In the genomic region with DNA sequence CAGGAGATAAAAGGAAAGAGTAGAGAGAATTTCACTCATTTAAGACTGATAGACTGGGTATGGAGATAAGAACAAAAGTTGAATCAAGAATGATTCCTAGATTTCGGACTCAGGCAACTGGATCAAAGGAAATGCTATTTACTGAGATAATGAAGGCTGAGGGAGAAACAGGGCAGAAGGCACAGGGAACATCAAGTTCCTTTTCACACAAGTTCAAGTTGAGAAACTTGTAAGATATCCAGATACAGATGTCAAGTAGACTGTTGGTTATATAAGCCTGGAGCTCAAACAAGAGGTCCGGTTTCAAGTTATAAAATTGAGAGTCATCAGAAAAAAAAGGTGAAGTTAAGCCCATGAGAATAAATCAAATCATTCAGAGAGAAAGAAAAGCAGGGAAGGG, we compare ENCODE assay signal across 22 cellular contexts.
DNase-seq lines count a peak whose midpoint lies in the region; ATAC-seq and TF ChIP-seq lines count a peak whose summit lies in the region.
"Had no signal": no experiment of that assay in that cellular context is flagged by ENCODE, and none has a peak within 500 bp of the region (broad histone marks: within the 10 kb centered on the region; RNA-seq: fewer than 3 reads in every experiment).

No MANE protein-coding gene starts in this region.

- H3K27ac ChIP-seq in heart left ventricle = peak overlapping the region in 4 of 12 donors; percentile 19 to 63 (median 30)
- peak overlapping the region; percentile 72 for H3K27ac ChIP-seq in hepatocyte
- peak overlapping the region in 3 of 5 donors; percentile 43 to 74 (median 66) for H3K27ac ChIP-seq in stomach
- peak overlapping the region; percentile 44 to 51 for H3K27ac ChIP-seq in uterus
- H3K27ac ChIP-seq: BLaER1 treated with 17β-estradiol and CSF1 and Interleukin-3, amounts not matched to agents 10 nM and 100 nM had no signal

- no peak for DNase-seq in Right ventricle myocardium inferior (ENCODE audit: missing footprints)
- no peak for DNase-seq in heart left ventricle
- no peak for DNase-seq in hepatocyte (ENCODE audit: low spot score)
- DNase-seq in stomach = no peak
- no peak for DNase-seq in uterus
- no peak for DNase-seq in GM10266 (ENCODE audit: extremely low spot score)
- no peak for DNase-seq in RKO (ENCODE audit: low spot score)
- DNase-seq: 8988T; Caco-2; CD4-positive, alpha-beta memory T cell; DMS 273 treated with DMSO at 0.1 percent for 48 hours; KG1; NCI-H1092; NCI-H1436; NCI-H2029; NCI-H226; NCI-H524; NCI-H82; SHP77 had no signal

- no peak overlapping the region for H3K4me3 ChIP-seq in heart left ventricle
- no peak overlapping the region for H3K4me3 ChIP-seq in hepatocyte
- H3K4me3 ChIP-seq in stomach = no peak overlapping the region
- H3K4me3 ChIP-seq in uterus = no peak overlapping the region
- H3K4me3 ChIP-seq: BLaER1 treated with 17β-estradiol and CSF1 and Interleukin-3, amounts not matched to agents 10 nM and 100 nM had no signal

- intact Hi-C loops in Right ventricle myocardium inferior (cut with DNase I) (no loop called here), heart left ventricle (cut with DNase I) (no loop called here), stomach (cut with DNase I; ENCODE audit: low total_unique reads) (no loop called here), uterus (cut with DNase I; ENCODE audit: low total_unique reads) (no loop called here)

- H3K4me1 ChIP-seq in heart left ventricle = peaks cover 0 to 32% (median 12%) of the 10 kb centered on the region in 12 donors
- peaks cover 38% of the 10 kb centered on the region for H3K4me1 ChIP-seq in hepatocyte (ENCODE audit: insufficient read depth)
- H3K4me1 ChIP-seq in stomach = peaks cover 0 to 31% (median 7%) of the 10 kb centered on the region in 4 donors
- peaks cover 0 to 4% of the 10 kb centered on the region in 2 donors for H3K4me1 ChIP-seq in uterus
- H3K4me1 ChIP-seq: Caco-2 had no signal

- no peaks in the 10 kb centered on the region for H4K20me1 ChIP-seq in hepatocyte (ENCODE audit: insufficient read depth, poor library complexity, severe bottlenecking)
- H4K20me1 ChIP-seq: BLaER1 treated with 17β-estradiol and CSF1 and Interleukin-3, amounts not matched to agents 10 nM and 100 nM had no signal

- no peaks in the 10 kb centered on the region for H3K9me2 ChIP-seq in hepatocyte (replicated peaks; ENCODE audit: insufficient read depth)

- TF ChIP-seq POLR2A in heart left ventricle (IDR thresholded peaks at IDR 0.05) (no peak), stomach (IDR thresholded peaks at IDR 0.05) (no peak), uterus (IDR thresholded peaks at IDR 0.05) (no peak)

- ATAC-seq in Right ventricle myocardium inferior (peak; percentile 42), heart left ventricle (no peak), GM19463 (IDR thresholded peaks at IDR 0.05; ENCODE audit: unreplicated experiment) (no peak)
- ATAC-seq: HCT116 had no signal

- TF ChIP-seq CTCF in heart left ventricle (IDR thresholded peaks at IDR 0.05) (no peak), hepatocyte (IDR thresholded peaks at IDR 0.05; ENCODE audit: poor library complexity) (no peak), stomach (IDR thresholded peaks at IDR 0.05) (no peak), uterus (IDR thresholded peaks at IDR 0.05) (no peak), GM10266 (IDR thresholded peaks at IDR 0.05; ENCODE audit: control insufficient read depth, insufficient read depth, low read depth, missing control alignments) (no peak)

- no peaks in the 10 kb centered on the region for H3K79me2 ChIP-seq in hepatocyte

- H3K27me3 ChIP-seq in heart left ventricle = no peaks in the 10 kb centered on the region
- H3K27me3 ChIP-seq in hepatocyte = no peaks in the 10 kb centered on the region
- no peaks in the 10 kb centered on the region for H3K27me3 ChIP-seq in stomach
- H3K27me3 ChIP-seq in uterus = no peaks in the 10 kb centered on the region
- H3K27me3 ChIP-seq: BLaER1 treated with 17β-estradiol and CSF1 and Interleukin-3, amounts not matched to agents 10 nM and 100 nM had no signal

- no peak overlapping the region for H2AFZ ChIP-seq in hepatocyte

- 79 to 85% (median 83%) methylated on average over 2 of the region's 2 CpGs for WGBS in heart left ventricle, 4 donors
- 42% methylated on average over 2 of the region's 2 CpGs for WGBS in hepatocyte (ENCODE audit: low lambda C conversion rate, missing lambda C conversion rate)
- 64 to 81% (median 74%) methylated on average over 2 of the region's 2 CpGs for WGBS in stomach, 5 donors

- H3K9me3 ChIP-seq in heart left ventricle (no peaks in the 10 kb centered on the region), hepatocyte (ENCODE audit: low read depth) (no peaks in the 10 kb centered on the region), stomach (no peaks in the 10 kb centered on the region), uterus (no peaks in the 10 kb centered on the region)
- H3K9me3 ChIP-seq: BLaER1 treated with 17β-estradiol and CSF1 and Interleukin-3, amounts not matched to agents 10 nM and 100 nM had no signal

- TF ChIP-seq EP300 in stomach (IDR thresholded peaks at IDR 0.05) = no peak

- H3K4me2 ChIP-seq in hepatocyte = no peak overlapping the region
- H3K4me2 ChIP-seq: BLaER1 treated with 17β-estradiol and CSF1 and Interleukin-3, amounts not matched to agents 10 nM and 100 nM had no signal

- H3K36me3 ChIP-seq in heart left ventricle (no peaks in the 10 kb centered on the region), hepatocyte (replicated peaks; ENCODE audit: insufficient read depth, low read depth) (no peaks in the 10 kb centered on the region), stomach (no peaks in the 10 kb centered on the region), uterus (no peaks in the 10 kb centered on the region)
- H3K36me3 ChIP-seq: BLaER1 treated with 17β-estradiol and CSF1 and Interleukin-3, amounts not matched to agents 10 nM and 100 nM had no signal
